16 cellular contexts compared by ENCODE assay signal in genomic region chr6:30590509-30590908, GRCh38. TPM values are rescaled to one million over a fixed set of nuclear protein-coding genes. Genes with fewer than 3 reads are reported as not detected.
DNase-seq lines count a peak whose midpoint lies in the region; ATAC-seq, FAIRE-seq and TF ChIP-seq lines count a peak whose summit lies in the region.
"Had no signal": no experiment of that assay in that cellular context is flagged by ENCODE, and none has a peak within 500 bp of the region (broad histone marks: within the 10 kb centered on the region; RNA-seq: fewer than 3 reads in every experiment).

No MANE protein-coding gene starts in this region.

- H3K4me1 Mint-ChIP-seq in activated CD4-positive, alpha-beta T cell treated with anti-CD3 and anti-CD28 coated beads for 36 hours: no peaks in the 10 kb centered on the region
- H3K4me1 Mint-ChIP-seq in activated T-helper 1 cell treated with anti-CD3 and anti-CD28 coated beads, Interleukin-12 subunit alpha, Interleukin-12 subunit beta, Interleukin-2, Interleukin-4 antibody, amounts not matched to agents 30 ng/mL and 10 ng/mL and 1 ng/mL, durations not matched to agents 14 hours and 24 hours and 36 hours (ENCODE audit: low read depth): peaks cover 9% of the 10 kb centered on the region
- H3K4me1 Mint-ChIP-seq in stimulated activated naive B cell treated with anti-CD40 and anti-IgM and Interleukin-4, amounts not matched to agents 10 μg/mL and 1 μg/mL and 100 μg/mL, for 72 hours: peaks cover 7 to 11% of the 10 kb centered on the region in 2 donors

- FAIRE-seq in keratinocyte (lab: Jason Lieb, UNC): no peak

- H4K20me1 ChIP-seq in keratinocyte (ENCODE audit: control insufficient read depth, extremely low read depth, insufficient read depth, low read length): peaks cover 16% of the 10 kb centered on the region

- H3K36me3 Mint-ChIP-seq in activated CD4-positive, alpha-beta T cell treated with anti-CD3 and anti-CD28 coated beads for 36 hours (ENCODE audit: low read depth): peaks cover 60% of the 10 kb centered on the region
- peaks cover 58% of the 10 kb centered on the region for H3K36me3 Mint-ChIP-seq in activated T-helper 1 cell treated with anti-CD3 and anti-CD28 coated beads, Interleukin-12 subunit alpha, Interleukin-12 subunit beta, Interleukin-2, Interleukin-4 antibody, amounts not matched to agents 30 ng/mL and 10 ng/mL and 1 ng/mL, durations not matched to agents 14 hours and 24 hours and 36 hours (ENCODE audit: low read depth)
- H3K36me3 Mint-ChIP-seq in stimulated activated naive B cell treated with anti-CD40 and anti-IgM and Interleukin-4, amounts not matched to agents 10 μg/mL and 1 μg/mL and 100 μg/mL, for 72 hours: peaks cover 20 to 63% of the 10 kb centered on the region in 2 donors

- H3K9me3 Mint-ChIP-seq in activated CD4-positive, alpha-beta T cell treated with anti-CD3 and anti-CD28 coated beads for 36 hours (ENCODE audit: low read depth): no peaks in the 10 kb centered on the region
- no peaks in the 10 kb centered on the region for H3K9me3 Mint-ChIP-seq in activated T-helper 1 cell treated with anti-CD3 and anti-CD28 coated beads, Interleukin-12 subunit alpha, Interleukin-12 subunit beta, Interleukin-2, Interleukin-4 antibody, amounts not matched to agents 30 ng/mL and 10 ng/mL and 1 ng/mL, durations not matched to agents 14 hours and 24 hours and 36 hours
- H3K9me3 Mint-ChIP-seq in stimulated activated naive B cell treated with anti-CD40 and anti-IgM and Interleukin-4, amounts not matched to agents 10 μg/mL and 1 μg/mL and 100 μg/mL, for 72 hours: no peaks in the 10 kb centered on the region
- H3K9me3 Mint-ChIP-seq: T-cell had no signal

- peak overlapping the region; percentile 2 for H3K9ac ChIP-seq in keratinocyte (ENCODE audit: control insufficient read depth, extremely low read depth, insufficient read depth, low read length)

- no peaks in the 10 kb centered on the region for H3K27me3 ChIP-seq in keratinocyte (ENCODE audit: control insufficient read depth, extremely low read depth, insufficient read depth, low read length)
- H3K27me3 ChIP-seq: neutrophil had no signal

- no peaks in the 10 kb centered on the region for H3K9me3 ChIP-seq in keratinocyte (ENCODE audit: control insufficient read depth, low read depth, low read length)
- H3K9me3 ChIP-seq: neutrophil had no signal

- dilution Hi-C loops in keratinocyte (cut with MboI; ENCODE audit: extremely low pct_ligation_motif_present, low sequenced_read_pairs): no loop called here

- CTCF ChIA-PET in activated CD4-positive, alpha-beta T cell treated with anti-CD3 and anti-CD28 coated beads for 36 hours (lab: Charles Lee): interaction anchor here (0.8 to 2.5 kb wide), 7 partner anchors 10 to 528 kb away, joined by 3 to 6 read pairs (median 4); no protein-coding TSS in a partner anchor

- ATAC-seq in activated CD4-positive, alpha-beta T cell treated with anti-CD3 and anti-CD28 coated beads for 36 hours: no peak
- no peak for ATAC-seq in stimulated activated naive B cell treated with anti-CD40 and anti-IgM and Interleukin-4, amounts not matched to agents 10 μg/mL and 1 μg/mL and 100 μg/mL, for 72 hours (replicated peaks)
- no peak for ATAC-seq in HG02571 (IDR thresholded peaks at IDR 0.05; ENCODE audit: unreplicated experiment)

- H3K4me3 Mint-ChIP-seq in activated CD4-positive, alpha-beta T cell treated with anti-CD3 and anti-CD28 coated beads for 36 hours: no peak overlapping the region
- no peak overlapping the region for H3K4me3 Mint-ChIP-seq in activated T-helper 1 cell treated with anti-CD3 and anti-CD28 coated beads, Interleukin-12 subunit alpha, Interleukin-12 subunit beta, Interleukin-2, Interleukin-4 antibody, amounts not matched to agents 30 ng/mL and 10 ng/mL and 1 ng/mL, durations not matched to agents 14 hours and 24 hours and 36 hours
- no peak overlapping the region for H3K4me3 Mint-ChIP-seq in stimulated activated naive B cell treated with anti-CD40 and anti-IgM and Interleukin-4, amounts not matched to agents 10 μg/mL and 1 μg/mL and 100 μg/mL, for 72 hours
- H3K4me3 Mint-ChIP-seq: T-cell had no signal

- peak overlapping the region; percentile 55 for H3K27ac ChIP-seq in keratinocyte (ENCODE audit: control insufficient read depth, insufficient read depth, low read length)
- H3K27ac ChIP-seq: 22Rv1, neutrophil had no signal

- POLR2A ChIA-PET in activated CD4-positive, alpha-beta T cell treated with anti-CD3 and anti-CD28 coated beads for 36 hours (lab: Charles Lee): interaction anchor here (0.6 to 0.7 kb wide), 2 partner anchors 22 to 332 kb away, joined by 3 read pairs; no protein-coding TSS in a partner anchor

- intact Hi-C loops in activated CD4-positive, alpha-beta T cell treated with anti-CD3 and anti-CD28 coated beads for 36 hours (cut with DNase I, micrococcal nuclease): no loop called here
- intact Hi-C loops in activated T-helper 1 cell treated with anti-CD3 and anti-CD28 coated beads, Interleukin-12 subunit alpha, Interleukin-12 subunit beta, Interleukin-2, Interleukin-4 antibody, amounts not matched to agents 30 ng/mL and 10 ng/mL and 1 ng/mL, durations not matched to agents 14 hours and 24 hours and 36 hours (cut with micrococcal nuclease): no loop called here

- H2AFZ ChIP-seq in keratinocyte (ENCODE audit: control insufficient read depth, low read length): no peak overlapping the region

- H3K9me1 ChIP-seq in keratinocyte (ENCODE audit: control insufficient read depth, extremely low read depth, insufficient read depth, low read length): no peaks in the 10 kb centered on the region

- no peak for TF ChIP-seq CTCF in keratinocyte (optimal IDR thresholded peaks at IDR 0.05 in 1 of 3, IDR thresholded peaks at IDR 0.05 in 1 of 3, conservative IDR thresholded peaks at IDR 0.05 in 1 of 3; ENCODE audit: extremely low read depth in 1 of 3, insufficient read depth in 2 of 3, low read length in 3 of 3)

- H3K4me2 ChIP-seq in keratinocyte (ENCODE audit: control insufficient read depth, extremely low read depth, insufficient read depth, low read depth, low read length): peak overlapping the region; percentile 33

- peaks cover 28% of the 10 kb centered on the region for H3K4me1 ChIP-seq in keratinocyte (ENCODE audit: control insufficient read depth, extremely low read depth, insufficient read depth, low read length)

- no peak overlapping the region for H3K4me3 ChIP-seq in keratinocyte (ENCODE audit: control insufficient read depth in 2 of 3, extremely low read depth in 1 of 3, insufficient read depth in 2 of 3, low read depth in 1 of 3, low read length in 3 of 3)
- H3K4me3 ChIP-seq: coronary artery had no signal

- H3K27ac Mint-ChIP-seq in activated CD4-positive, alpha-beta T cell treated with anti-CD3 and anti-CD28 coated beads for 36 hours: peak overlapping the region; percentile 59
- H3K27ac Mint-ChIP-seq in activated T-helper 1 cell treated with anti-CD3 and anti-CD28 coated beads, Interleukin-12 subunit alpha, Interleukin-12 subunit beta, Interleukin-2, Interleukin-4 antibody, amounts not matched to agents 30 ng/mL and 10 ng/mL and 1 ng/mL, durations not matched to agents 14 hours and 24 hours and 36 hours: peak overlapping the region; percentile 70
- peak overlapping the region; percentile 48 for H3K27ac Mint-ChIP-seq in stimulated activated naive B cell treated with anti-CD40 and anti-IgM and Interleukin-4, amounts not matched to agents 10 μg/mL and 1 μg/mL and 100 μg/mL, for 72 hours

- no peaks in the 10 kb centered on the region for H3K27me3 Mint-ChIP-seq in activated CD4-positive, alpha-beta T cell treated with anti-CD3 and anti-CD28 coated beads for 36 hours
- no peaks in the 10 kb centered on the region for H3K27me3 Mint-ChIP-seq in activated T-helper 1 cell treated with anti-CD3 and anti-CD28 coated beads, Interleukin-12 subunit alpha, Interleukin-12 subunit beta, Interleukin-2, Interleukin-4 antibody, amounts not matched to agents 30 ng/mL and 10 ng/mL and 1 ng/mL, durations not matched to agents 14 hours and 24 hours and 36 hours (ENCODE audit: insufficient read depth)
- H3K27me3 Mint-ChIP-seq in stimulated activated naive B cell treated with anti-CD40 and anti-IgM and Interleukin-4, amounts not matched to agents 10 μg/mL and 1 μg/mL and 100 μg/mL, for 72 hours: no peaks in the 10 kb centered on the region
- H3K27me3 Mint-ChIP-seq: T-cell had no signal

- H3K79me2 ChIP-seq in keratinocyte (ENCODE audit: control insufficient read depth, insufficient read depth, low read length): peaks cover 24% of the 10 kb centered on the region

- peaks cover 31 to 62% of the 10 kb centered on the region in 2 experiments for H3K36me3 ChIP-seq in keratinocyte (ENCODE audit: control insufficient read depth in 2 of 2, extremely low read depth in 1 of 2, insufficient read depth in 2 of 2, low read length in 2 of 2)

- DNase-seq in activated CD4-positive, alpha-beta T cell treated with anti-CD3 and anti-CD28 coated beads for 36 hours: no peak
- DNase-seq in activated CD4-positive, alpha-beta T cell treated with anti-CD3 and anti-CD28 coated beads for 4 hours: no peak
- no peak for DNase-seq in activated T-helper 1 cell treated with anti-CD3 and anti-CD28 coated beads, Interleukin-12 subunit alpha, Interleukin-12 subunit beta, Interleukin-2, Interleukin-4 antibody, amounts not matched to agents 30 ng/mL and 10 ng/mL and 1 ng/mL, durations not matched to agents 14 hours and 24 hours and 36 hours (ENCODE audit: low spot score)
- DNase-seq in keratinocyte (ENCODE audit: low read depth, low spot score) (no peak), 8988T (no peak), hippocampal formation (lab: John Stamatoyannopoulos, UW) (no peak)
- DNase-seq in stimulated activated naive B cell treated with anti-CD40 and anti-IgM and Interleukin-4, amounts not matched to agents 10 μg/mL and 1 μg/mL and 100 μg/mL, for 72 hours: no peak
- DNase-seq: activated CD4-positive, alpha-beta T cell treated with anti-CD3 and anti-CD28 coated beads for 1 hour; DMS79; NCI-H2081; stimulated activated naive CD4-positive, alpha-beta T cell treated with Interleukin-2 at 50 U/mL for 16 hours; T-cell had no signal

RNA-seq across cellular contexts. Expression of gene ABCF1, which starts 19.3 kb away (rescaled TPM):
- 100 to 1,000 TPM in 1 of 2 experiments, 10 to 100 TPM in 1; 100.0 to 105 TPM for total RNA-seq in activated CD4-positive, alpha-beta T cell treated with anti-CD3 and anti-CD28 coated beads for 36 hours
- total RNA-seq in activated T-helper 1 cell treated with anti-CD3 and anti-CD28 coated beads, Interleukin-12 subunit alpha, Interleukin-12 subunit beta, Interleukin-2, Interleukin-4 antibody, amounts not matched to agents 30 ng/mL and 10 ng/mL and 1 ng/mL, durations not matched to agents 14 hours and 24 hours and 36 hours: 115 and 120 TPM in 2 replicates
- 22.6 to 67.1 TPM (median 30.0 TPM) in 3 replicates for polyA plus RNA-seq in keratinocyte
- 76.5 TPM for polyA plus RNA-seq in keratinocyte (2011; ENCODE audit: low read depth)
- 33.9 and 38.8 TPM in 2 replicates for polyA plus RNA-seq in keratinocyte (2011; cell fraction: cytosol; rRNA removed)
- 64.3 and 73.5 TPM in 2 replicates for polyA plus RNA-seq in keratinocyte (2011; cell fraction: nucleus; rRNA removed)
- polyA plus RNA-seq in keratinocyte (2012; ENCODE audit: low replicate concordance): 47.7 and 85.8 TPM in 2 replicates
- 49.7 to 96.2 TPM (median 62.8 TPM) in 3 replicates for polyA minus RNA-seq in keratinocyte
- 42.6 TPM for polyA minus RNA-seq in keratinocyte (2011; cell fraction: cytosol; rRNA and poly(A)+ RNA removed)
- polyA minus RNA-seq in keratinocyte (2011; cell fraction: nucleus; rRNA and poly(A)+ RNA removed): 31.0 and 46.8 TPM in 2 replicates

RNA-seq across cellular contexts. Expression of gene PPP1R10, which starts 26.5 kb away (rescaled TPM):
- 10 to 100 TPM; 75.6 to 100.0 TPM for total RNA-seq in activated CD4-positive, alpha-beta T cell treated with anti-CD3 and anti-CD28 coated beads for 36 hours
- total RNA-seq in activated T-helper 1 cell treated with anti-CD3 and anti-CD28 coated beads, Interleukin-12 subunit alpha, Interleukin-12 subunit beta, Interleukin-2, Interleukin-4 antibody, amounts not matched to agents 30 ng/mL and 10 ng/mL and 1 ng/mL, durations not matched to agents 14 hours and 24 hours and 36 hours: 124 and 126 TPM in 2 replicates
- polyA plus RNA-seq in keratinocyte: 25.3 to 36.6 TPM (median 30.0 TPM) in 3 replicates
- polyA plus RNA-seq in keratinocyte (2011; ENCODE audit: low read depth): 40.6 TPM
- polyA plus RNA-seq in keratinocyte (2011; cell fraction: cytosol; rRNA removed): 13.9 and 24.0 TPM in 2 replicates
- 104 and 135 TPM in 2 replicates for polyA plus RNA-seq in keratinocyte (2011; cell fraction: nucleus; rRNA removed)
- polyA plus RNA-seq in keratinocyte (2012; ENCODE audit: low replicate concordance): 25.5 and 44.1 TPM in 2 replicates
- 43.2 to 78.2 TPM (median 76.0 TPM) in 3 replicates for polyA minus RNA-seq in keratinocyte
- 21.7 TPM for polyA minus RNA-seq in keratinocyte (2011; cell fraction: cytosol; rRNA and poly(A)+ RNA removed)
- polyA minus RNA-seq in keratinocyte (2011; cell fraction: nucleus; rRNA and poly(A)+ RNA removed): 79.1 and 175 TPM in 2 replicates

RNA-seq across cellular contexts. Expression of gene MRPS18B, which starts 27.1 kb away (rescaled TPM):
- 100 to 1,000 TPM; 111 to 114 TPM for total RNA-seq in activated CD4-positive, alpha-beta T cell treated with anti-CD3 and anti-CD28 coated beads for 36 hours
- total RNA-seq in activated T-helper 1 cell treated with anti-CD3 and anti-CD28 coated beads, Interleukin-12 subunit alpha, Interleukin-12 subunit beta, Interleukin-2, Interleukin-4 antibody, amounts not matched to agents 30 ng/mL and 10 ng/mL and 1 ng/mL, durations not matched to agents 14 hours and 24 hours and 36 hours: 75.5 and 77.7 TPM in 2 replicates
- 55.0 to 74.6 TPM (median 59.8 TPM) in 3 replicates for polyA plus RNA-seq in keratinocyte
- polyA plus RNA-seq in keratinocyte (2011; ENCODE audit: low read depth): 35.4 TPM
- polyA plus RNA-seq in keratinocyte (2011; cell fraction: cytosol; rRNA removed): 53.6 and 56.9 TPM in 2 replicates
- 48.9 and 52.9 TPM in 2 replicates for polyA plus RNA-seq in keratinocyte (2011; cell fraction: nucleus; rRNA removed)
- polyA plus RNA-seq in keratinocyte (2012; ENCODE audit: low replicate concordance): 44.2 and 47.0 TPM in 2 replicates
- 37.1 to 54.6 TPM (median 42.7 TPM) in 3 replicates for polyA minus RNA-seq in keratinocyte
- 23.8 TPM for polyA minus RNA-seq in keratinocyte (2011; cell fraction: cytosol; rRNA and poly(A)+ RNA removed)
- 18.6 and 29.6 TPM in 2 replicates for polyA minus RNA-seq in keratinocyte (2011; cell fraction: nucleus; rRNA and poly(A)+ RNA removed)

RNA-seq across cellular contexts. Expression of gene PRR3, which starts 33.4 kb away (rescaled TPM):
- total RNA-seq in activated CD4-positive, alpha-beta T cell treated with anti-CD3 and anti-CD28 coated beads for 36 hours: 10 to 100 TPM; 29.4 to 45.8 TPM
- total RNA-seq in activated T-helper 1 cell treated with anti-CD3 and anti-CD28 coated beads, Interleukin-12 subunit alpha, Interleukin-12 subunit beta, Interleukin-2, Interleukin-4 antibody, amounts not matched to agents 30 ng/mL and 10 ng/mL and 1 ng/mL, durations not matched to agents 14 hours and 24 hours and 36 hours: 41.6 and 42.1 TPM in 2 replicates
- polyA plus RNA-seq in keratinocyte: 5.4 to 6.4 TPM (median 6.1 TPM) in 3 replicates
- polyA plus RNA-seq in keratinocyte (2011; ENCODE audit: low read depth): 1.1 TPM
- polyA plus RNA-seq in keratinocyte (2011; cell fraction: cytosol; rRNA removed): 3.5 and 4.5 TPM in 2 replicates
- polyA plus RNA-seq in keratinocyte (2011; cell fraction: nucleus; rRNA removed): 6.2 and 7.6 TPM in 2 replicates
- 3.2 and 3.7 TPM in 2 replicates for polyA plus RNA-seq in keratinocyte (2012; ENCODE audit: low replicate concordance)
- 3.3 to 6.2 TPM (median 3.8 TPM) in 3 replicates for polyA minus RNA-seq in keratinocyte
- 1.7 TPM for polyA minus RNA-seq in keratinocyte (2011; cell fraction: cytosol; rRNA and poly(A)+ RNA removed)
- 1.2 and 3.3 TPM in 2 replicates for polyA minus RNA-seq in keratinocyte (2011; cell fraction: nucleus; rRNA and poly(A)+ RNA removed)

RNA-seq across cellular contexts. Expression of gene GNL1, which starts 34.2 kb away (rescaled TPM):
- 100 to 1,000 TPM in 1 of 2 experiments, 10 to 100 TPM in 1; 91.3 to 104 TPM for total RNA-seq in activated CD4-positive, alpha-beta T cell treated with anti-CD3 and anti-CD28 coated beads for 36 hours
- total RNA-seq in activated T-helper 1 cell treated with anti-CD3 and anti-CD28 coated beads, Interleukin-12 subunit alpha, Interleukin-12 subunit beta, Interleukin-2, Interleukin-4 antibody, amounts not matched to agents 30 ng/mL and 10 ng/mL and 1 ng/mL, durations not matched to agents 14 hours and 24 hours and 36 hours: 86.3 and 92.4 TPM in 2 replicates
- polyA plus RNA-seq in keratinocyte: 28.7 to 48.2 TPM (median 39.5 TPM) in 3 replicates
- 18.9 TPM for polyA plus RNA-seq in keratinocyte (2011; ENCODE audit: low read depth)
- 26.5 and 27.8 TPM in 2 replicates for polyA plus RNA-seq in keratinocyte (2011; cell fraction: cytosol; rRNA removed)
- 42.7 and 54.1 TPM in 2 replicates for polyA plus RNA-seq in keratinocyte (2011; cell fraction: nucleus; rRNA removed)
- polyA plus RNA-seq in keratinocyte (2012; ENCODE audit: low replicate concordance): 33.2 and 40.0 TPM in 2 replicates
- polyA minus RNA-seq in keratinocyte: 31.7 to 47.3 TPM (median 36.9 TPM) in 3 replicates
- polyA minus RNA-seq in keratinocyte (2011; cell fraction: cytosol; rRNA and poly(A)+ RNA removed): 28.2 TPM
- 13.8 and 28.8 TPM in 2 replicates for polyA minus RNA-seq in keratinocyte (2011; cell fraction: nucleus; rRNA and poly(A)+ RNA removed)
